In the genomic region with DNA sequence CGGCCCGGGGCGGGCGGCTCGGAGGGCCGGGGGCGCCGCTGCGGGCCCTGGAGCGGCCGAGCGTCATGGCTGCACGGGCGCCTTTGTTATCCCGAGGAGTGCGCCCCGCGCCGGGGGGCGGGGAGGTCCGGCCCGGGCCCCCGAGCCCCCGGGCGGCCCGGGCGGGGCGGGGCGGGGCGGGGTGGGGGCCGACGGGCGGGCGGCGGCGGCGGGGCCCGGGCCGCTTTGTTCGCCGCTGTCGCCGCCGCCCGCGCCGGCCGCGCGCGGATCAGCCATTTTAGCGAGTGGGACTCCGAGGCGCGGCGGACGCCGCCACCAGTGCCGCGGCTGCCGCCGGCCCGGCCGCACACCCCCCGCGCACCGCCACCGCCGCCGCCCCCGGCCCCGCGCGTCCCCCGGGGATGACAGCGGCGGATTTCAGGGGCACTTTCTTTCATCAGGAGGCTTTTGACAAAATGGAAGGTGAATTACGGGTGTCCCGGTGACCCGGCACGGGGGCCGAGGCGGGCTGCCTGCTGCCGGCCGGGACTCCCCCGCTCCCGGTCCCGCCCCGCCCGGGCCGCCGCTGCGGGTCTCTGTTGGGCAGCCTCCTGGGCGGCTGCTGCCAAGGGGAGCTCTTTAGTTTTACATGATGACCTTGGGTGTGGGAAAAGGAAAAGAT, we compare ENCODE assay signal across 8 cellular contexts. TPM values are rescaled to one million over a fixed set of nuclear protein-coding genes. Genes with fewer than 3 reads are reported as not detected.
DNase-seq lines count a peak whose midpoint lies in the region; ATAC-seq and TF ChIP-seq lines count a peak whose summit lies in the region.

No MANE protein-coding gene starts in this region.

- no peak overlapping the region for H2BK5ac ChIP-seq in mesenchymal stem cell (ENCODE audit: low read depth, low read length, poor library complexity, severe bottlenecking)

- H3K4me3 Mint-ChIP-seq in brain: peak overlapping the region; percentile 84 to 93 (median 91)

- H3K18ac ChIP-seq in mesenchymal stem cell (ENCODE audit: low read depth in 1 of 2, low read length in 2 of 2): no peak overlapping the region

- H3K23ac ChIP-seq in mesenchymal stem cell (ENCODE audit: low read length in 2 of 2): no peak overlapping the region

- no peak overlapping the region for H3K14ac ChIP-seq in mesenchymal stem cell (ENCODE audit: low read length in 2 of 2)

- H3K9me3 ChIP-seq in BLaER1 (no peaks in the 10 kb centered on the region; the same call in 1 of the 2 replicates), mesenchymal stem cell (ENCODE audit: control insufficient read depth, low read length) (no peaks in the 10 kb centered on the region)

- H3K4ac ChIP-seq in mesenchymal stem cell (ENCODE audit: low read depth in 1 of 2, low read length in 2 of 2): no peak overlapping the region

- H3K4me3 ChIP-seq in BLaER1: peak overlapping the region; percentile 76
- peak overlapping the region; percentile 43 for H3K4me3 ChIP-seq in Jurkat, Clone E6-1 (ENCODE audit: low read length)
- peak overlapping the region; percentile 59 to 72 for H3K4me3 ChIP-seq in mesenchymal stem cell (ENCODE audit: insufficient read depth in 1 of 2, low read depth in 1 of 2, low read length in 2 of 2)

- no peak overlapping the region for H2BK120ac ChIP-seq in mesenchymal stem cell (ENCODE audit: low read depth, low read length)

- peak overlapping the region; percentile 69 to 92 (median 89) for H3K27ac Mint-ChIP-seq in brain

- peak overlapping the region; percentile 90 for H3K27ac ChIP-seq in BLaER1
- H3K27ac ChIP-seq in mesenchymal stem cell (ENCODE audit: low read length, poor library complexity, severe bottlenecking): no peak overlapping the region

- WGBS in mesenchymal stem cell: 1% methylated on average over 21 of the region's 94 CpGs

- H3K4me2 ChIP-seq in BLaER1 (peak overlapping the region; percentile 68), mesenchymal stem cell (ENCODE audit: low read length, poor library complexity, severe bottlenecking) (peak overlapping the region; percentile 61)

- H3K9ac ChIP-seq in BLaER1: peak overlapping the region; percentile 89
- H3K9ac ChIP-seq in mesenchymal stem cell (ENCODE audit: low read length): peak overlapping the region; percentile 62

- peaks cover 8% of the 10 kb centered on the region for H3K4me1 ChIP-seq in BLaER1
- no peaks in the 10 kb centered on the region for H3K4me1 ChIP-seq in mesenchymal stem cell (ENCODE audit: control insufficient read depth, insufficient read depth, low read depth, low read length)

- H3K36me3 ChIP-seq in BLaER1 (peaks cover 34% of the 10 kb centered on the region), mesenchymal stem cell (ENCODE audit: control insufficient read depth in 1 of 2, insufficient read depth in 2 of 2, low read depth in 1 of 2, low read length in 2 of 2) (peaks cover 3 to 4% of the 10 kb centered on the region in 2 experiments)

- no peak for DNase-seq in Jurkat, Clone E6-1 (ENCODE audit: low read depth, low spot score)
- DNase-seq in mesenchymal stem cell: no peak
- DNase-seq in SW 1271 (lab: John Stamatoyannopoulos, UW): no peak
- no peak for DNase-seq in hippocampal formation (lab: John Stamatoyannopoulos, UW)
- no peak for DNase-seq in NCI-H1092 (lab: John Stamatoyannopoulos, UW)

- peaks cover 2% of the 10 kb centered on the region for H3K79me1 ChIP-seq in mesenchymal stem cell (replicated peaks; ENCODE audit: low read length, poor library complexity, severe bottlenecking)

- H4K8ac ChIP-seq in mesenchymal stem cell (ENCODE audit: low read length): no peak overlapping the region

- TF ChIP-seq CTCF in brain (conservative IDR thresholded peaks at IDR 0.05): no peak

- no peak overlapping the region for H2BK15ac ChIP-seq in mesenchymal stem cell (ENCODE audit: low read depth, poor library complexity, severe bottlenecking)

- H3K27me3 ChIP-seq in BLaER1 (no peaks in the 10 kb centered on the region), mesenchymal stem cell (ENCODE audit: control insufficient read depth in 1 of 2, insufficient read depth in 1 of 2, low read length in 2 of 2) (no peaks in the 10 kb centered on the region)

- H3K27me3 Mint-ChIP-seq in brain: no peaks in the 10 kb centered on the region

- peaks cover 12% of the 10 kb centered on the region; the same call in 1 of the 2 replicates for H4K20me1 ChIP-seq in BLaER1

- no peak overlapping the region for H2AFZ ChIP-seq in mesenchymal stem cell (ENCODE audit: low read depth, low read length)

- H3K36me3 Mint-ChIP-seq in brain: peaks cover 16% of the 10 kb centered on the region

- H3K9me3 Mint-ChIP-seq in brain: peaks cover 0 to 8% (median 4%) of the 10 kb centered on the region in 5 experiments

- H4K91ac ChIP-seq in mesenchymal stem cell (ENCODE audit: low read length): no peak overlapping the region

- ATAC-seq in GM19324 (IDR thresholded peaks at IDR 0.05; ENCODE audit: low FRiP score, unreplicated experiment): peak; percentile 12

- H2BK12ac ChIP-seq in mesenchymal stem cell (ENCODE audit: low read length in 2 of 2): no peak overlapping the region

- peaks cover 12% of the 10 kb centered on the region for H3K4me1 Mint-ChIP-seq in brain

- no peak overlapping the region for H2AK5ac ChIP-seq in mesenchymal stem cell (ENCODE audit: low read length, severe bottlenecking)

RNA-seq across cellular contexts. Expression of gene HMGB3, which starts 1.2 kb away (rescaled TPM):
- polyA plus RNA-seq in Jurkat, Clone E6-1 (2012; ENCODE audit: insufficient read depth, insufficient read length): 141 TPM
- 143 TPM for polyA plus RNA-seq in brain (ENCODE audit: insufficient read depth, low read depth, low replicate concordance)
- polyA plus RNA-seq in mesenchymal stem cell (2013, experiment 1 of 2): 44.9 TPM
- polyA plus RNA-seq in mesenchymal stem cell (2013, experiment 2 of 2): 47.1 TPM
